Comparison of ENCODE assay signal across 13 cellular contexts in the genomic region with DNA sequence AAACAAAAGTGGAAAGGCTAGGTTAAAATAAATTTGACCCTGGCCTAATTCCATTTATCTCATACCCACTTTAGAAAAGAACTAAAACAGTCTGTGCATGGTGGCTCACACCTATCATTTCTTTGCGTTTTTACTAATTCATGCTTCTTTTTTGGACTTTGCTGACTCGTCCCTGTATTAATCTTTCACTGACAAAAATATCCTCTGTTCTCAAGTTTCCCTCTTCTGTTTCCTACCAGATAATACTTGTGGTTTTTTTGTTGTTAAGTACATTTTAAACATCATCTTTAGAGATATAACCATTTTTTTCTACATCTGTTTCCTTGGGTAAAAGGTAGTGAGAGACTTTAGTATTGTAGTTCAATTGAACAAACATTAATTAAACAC. TPM values are rescaled to one million over a fixed set of nuclear protein-coding genes. Genes with fewer than 3 reads are reported as not detected.
DNase-seq lines count a peak whose midpoint lies in the region; ATAC-seq and TF ChIP-seq lines count a peak whose summit lies in the region.
"Had no signal": no experiment of that assay in that cellular context is flagged by ENCODE, and none has a peak within 500 bp of the region (broad histone marks: within the 10 kb centered on the region; RNA-seq: fewer than 3 reads in every experiment).

No MANE protein-coding gene starts in this region.

- no peaks in the 10 kb centered on the region for H3K27me3 ChIP-seq in BLaER1 treated with 17β-estradiol and CSF1 and Interleukin-3, amounts not matched to agents 10 nM and 100 nM
- H3K27me3 ChIP-seq in GM23338 (ENCODE audit: insufficient read depth), result no peaks in the 10 kb centered on the region
- no peaks in the 10 kb centered on the region for H3K27me3 ChIP-seq in muscle layer of duodenum (ENCODE audit: low read depth, low read length)
- no peaks in the 10 kb centered on the region for H3K27me3 ChIP-seq in stomach

- peak overlapping the region in 7 of 11 experiments; percentile 8 to 43 (median 26); a peak in 12 of 22 replicates for H3K9ac ChIP-seq in BLaER1 treated with 17β-estradiol and CSF1 and Interleukin-3, amounts not matched to agents 10 nM and 100 nM

- H2AFZ ChIP-seq in GM23338, result no peak overlapping the region

- H3K27ac ChIP-seq in BLaER1 treated with 17β-estradiol and CSF1 and Interleukin-3, amounts not matched to agents 10 nM and 100 nM, result peak overlapping the region in 10 of 11 experiments; percentile 3 to 41 (median 17); a peak in 10 of 22 replicates
- H3K27ac ChIP-seq in GM23338 (ENCODE audit: low read depth) (no peak overlapping the region), muscle layer of duodenum (ENCODE audit: low read length) (peak overlapping the region; percentile 30), stomach (peak overlapping the region in 2 of 5 donors; percentile 30 to 44)

- no peak for TF ChIP-seq POLR2A in stomach (IDR thresholded peaks at IDR 0.05)

- H4K20me1 ChIP-seq in BLaER1 treated with 17β-estradiol and CSF1 and Interleukin-3, amounts not matched to agents 10 nM and 100 nM, result peaks cover 0 to 13% (median 0%) of the 10 kb centered on the region in 11 experiments; a peak in 5 of 22 replicates
- peaks cover 14% of the 10 kb centered on the region for H4K20me1 ChIP-seq in GM23338 (replicated peaks; ENCODE audit: insufficient read depth)

- H3K36me3 ChIP-seq in BLaER1 treated with 17β-estradiol and CSF1 and Interleukin-3, amounts not matched to agents 10 nM and 100 nM, result peaks cover 7 to 47% (median 24%) of the 10 kb centered on the region in 11 experiments; a peak in 21 of 22 replicates
- H3K36me3 ChIP-seq in GM23338 (ENCODE audit: insufficient read depth) (no peaks in the 10 kb centered on the region), muscle layer of duodenum (ENCODE audit: control insufficient read depth in 1 of 2, insufficient read depth in 2 of 2, low read length in 2 of 2) (no peaks in the 10 kb centered on the region), stomach (no peaks in the 10 kb centered on the region)

- H3K4me1 Mint-ChIP-seq in GM23338, result no peaks in the 10 kb centered on the region
- H3K4me1 Mint-ChIP-seq in activated CD8-positive, alpha-beta T cell treated with anti-CD3 and anti-CD28 coated beads, Interleukin-2, amount 10 ng/mL, durations not matched to agents 7 days and 5 days (ENCODE audit: low read depth), result peaks cover 33% of the 10 kb centered on the region

- DNase-seq in GM23338 (ENCODE audit: low spot score) (no peak), stomach (no peak)
- DNase-seq in activated CD8-positive, alpha-beta T cell treated with anti-CD3 and anti-CD28 coated beads, Interleukin-2, amount 10 ng/mL, durations not matched to agents 7 days and 5 days, result no peak
- DNase-seq: activated CD8-positive, alpha-beta memory T cell treated with anti-CD3 and anti-CD28 coated beads, Interleukin-2, amount 50 U/mL, for 4 hours; islet precursor cell had no signal

- H3K27ac Mint-ChIP-seq in GM23338, result peak overlapping the region; percentile 51; the same call in 1 of the 2 replicates
- peak overlapping the region; percentile 6 for H3K27ac Mint-ChIP-seq in activated CD8-positive, alpha-beta T cell treated with anti-CD3 and anti-CD28 coated beads, Interleukin-2, amount 10 ng/mL, durations not matched to agents 7 days and 5 days
- H3K27ac Mint-ChIP-seq: T-helper 1 cell treated with Interleukin-12 subunit alpha and Interleukin-12 subunit beta and Interleukin-4 antibody, amounts not matched to agents 30 μg/mL and 1 μg/mL, for 36 hours had no signal

- no peaks in the 10 kb centered on the region for H3F3A ChIP-seq in GM23338 (replicated peaks; ENCODE audit: low read depth)

- H3K79me2 ChIP-seq in GM23338 (replicated peaks; ENCODE audit: insufficient read depth), result peaks cover 84% of the 10 kb centered on the region

- peaks cover 54 to 71% (median 65%) of the 10 kb centered on the region in 10 experiments for H3K4me1 ChIP-seq in BLaER1 treated with 17β-estradiol and CSF1 and Interleukin-3, amounts not matched to agents 10 nM and 100 nM
- H3K4me1 ChIP-seq in GM23338 (ENCODE audit: insufficient read depth), result no peaks in the 10 kb centered on the region
- H3K4me1 ChIP-seq in muscle layer of duodenum (ENCODE audit: control insufficient read depth in 1 of 2, insufficient read depth in 2 of 2, low read length in 2 of 2), result peaks cover 15 to 52% of the 10 kb centered on the region in 2 donors
- H3K4me1 ChIP-seq in stomach, result peaks cover 7 to 66% (median 35%) of the 10 kb centered on the region in 4 donors

- TF ChIP-seq EP300 in stomach (IDR thresholded peaks at IDR 0.05), result no peak

- 42 to 70% (median 64%) methylated on average over 2 of the region's 2 CpGs for WGBS in stomach, 5 donors

- CTCF ChIA-PET in activated CD8-positive, alpha-beta T cell treated with anti-CD3 and anti-CD28 coated beads, Interleukin-2, amount 10 ng/mL, durations not matched to agents 7 days and 5 days (lab: Charles Lee), result interaction anchor here (0.7 kb wide), 1 partner anchor 9 kb away, joined by 3 read pairs; no protein-coding TSS in a partner anchor

- no peak for TF ChIP-seq CTCF in GM23338 (conservative IDR thresholded peaks at IDR 0.05; ENCODE audit: low read depth in 2 of 2)
- no peak for TF ChIP-seq CTCF in stomach (IDR thresholded peaks at IDR 0.05)

- H3K4me3 Mint-ChIP-seq in GM23338, result no peak overlapping the region
- H3K4me3 Mint-ChIP-seq in activated CD8-positive, alpha-beta T cell treated with anti-CD3 and anti-CD28 coated beads, Interleukin-2, amount 10 ng/mL, durations not matched to agents 7 days and 5 days, result no peak overlapping the region

- no peak overlapping the region for H3K4me3 ChIP-seq in BLaER1 treated with 17β-estradiol and CSF1 and Interleukin-3, amounts not matched to agents 10 nM and 100 nM
- H3K4me3 ChIP-seq in GM23338 (no peak overlapping the region), muscle layer of duodenum (ENCODE audit: low read depth in 1 of 2, low read length in 2 of 2) (no peak overlapping the region), stomach (no peak overlapping the region)

- H3K36me3 Mint-ChIP-seq in GM23338 (ENCODE audit: low read depth), result no peaks in the 10 kb centered on the region
- peaks cover 22% of the 10 kb centered on the region for H3K36me3 Mint-ChIP-seq in activated CD8-positive, alpha-beta T cell treated with anti-CD3 and anti-CD28 coated beads, Interleukin-2, amount 10 ng/mL, durations not matched to agents 7 days and 5 days (ENCODE audit: low read depth)

- intact Hi-C loops in stomach (cut with DNase I; ENCODE audit: low total_unique reads), result no loop called here

- peaks cover 2% of the 10 kb centered on the region for H3K27me3 Mint-ChIP-seq in GM23338 (ENCODE audit: insufficient read depth, low read depth, poor library complexity)
- H3K27me3 Mint-ChIP-seq in activated CD8-positive, alpha-beta T cell treated with anti-CD3 and anti-CD28 coated beads, Interleukin-2, amount 10 ng/mL, durations not matched to agents 7 days and 5 days (ENCODE audit: low read depth), result no peaks in the 10 kb centered on the region

- no peaks in the 10 kb centered on the region for H3K9me2 ChIP-seq in GM23338 (ENCODE audit: insufficient read depth)

- POLR2A ChIA-PET in activated CD8-positive, alpha-beta T cell treated with anti-CD3 and anti-CD28 coated beads, Interleukin-2, amount 10 ng/mL, durations not matched to agents 7 days and 5 days (lab: Charles Lee), result no interaction called here

- H3K9me3 Mint-ChIP-seq in GM23338, result no peaks in the 10 kb centered on the region
- H3K9me3 Mint-ChIP-seq in activated CD8-positive, alpha-beta T cell treated with anti-CD3 and anti-CD28 coated beads, Interleukin-2, amount 10 ng/mL, durations not matched to agents 7 days and 5 days (ENCODE audit: insufficient read depth), result no peaks in the 10 kb centered on the region
- H3K9me3 Mint-ChIP-seq: T-helper 1 cell treated with Interleukin-12 subunit alpha and Interleukin-12 subunit beta and Interleukin-4 antibody, amounts not matched to agents 30 μg/mL and 1 μg/mL, for 36 hours had no signal

- peak overlapping the region; percentile 37 to 69 (median 60); a peak in 21 of 22 replicates for H3K4me2 ChIP-seq in BLaER1 treated with 17β-estradiol and CSF1 and Interleukin-3, amounts not matched to agents 10 nM and 100 nM
- no peak overlapping the region for H3K4me2 ChIP-seq in GM23338

- peaks cover 0 to 33% (median 22%) of the 10 kb centered on the region in 11 experiments; a peak in 13 of 22 replicates for H3K9me3 ChIP-seq in BLaER1 treated with 17β-estradiol and CSF1 and Interleukin-3, amounts not matched to agents 10 nM and 100 nM (replicated peaks in 1 of 11)
- H3K9me3 ChIP-seq in muscle layer of duodenum (ENCODE audit: control insufficient read depth in 1 of 2, low read length in 2 of 2), result no peaks in the 10 kb centered on the region
- no peaks in the 10 kb centered on the region for H3K9me3 ChIP-seq in stomach

- ATAC-seq in GM23338 (no peak), GM21528 (IDR thresholded peaks at IDR 0.05; ENCODE audit: low FRiP score, unreplicated experiment) (no peak), HG02642 (IDR thresholded peaks at IDR 0.05; ENCODE audit: poor library complexity, unreplicated experiment) (no peak), HG03045 (IDR thresholded peaks at IDR 0.05; ENCODE audit: unreplicated experiment) (no peak)
- no peak for ATAC-seq in activated CD8-positive, alpha-beta T cell treated with anti-CD3 and anti-CD28 coated beads, Interleukin-2, amount 10 ng/mL, durations not matched to agents 7 days and 5 days
- ATAC-seq: esophagus mucosa, HCT116 had no signal

TF ChIP-seq in GM23338, 12 proteins besides CTCF, POLR2A, EP300 and RAD21 (continues in another document):
- TF ChIP-seq EZH2 (IDR thresholded peaks at IDR 0.05; ENCODE audit: low read depth, unreplicated experiment) (no peak), ZNF114 (CRISPR knock-in tag; IDR thresholded peaks at IDR 0.05) (no peak), STAT1 (IDR thresholded peaks at IDR 0.05; ENCODE audit: unreplicated experiment) (no peak), NANOG (IDR thresholded peaks at IDR 0.05; ENCODE audit: borderline replicate concordance) (no peak), ZNF331 (CRISPR knock-in tag; IDR thresholded peaks at IDR 0.05; ENCODE audit: low read depth) (no peak)

RNA-seq across cellular contexts. Expression of a gene that starts 11.5 kb away (rescaled TPM):
- total RNA-seq in GM23338 (2014; rRNA removed; shearing (Covaris generic)), result 17.2 and 17.6 TPM in 2 replicates
- polyA plus RNA-seq in GM23338 (2016; fragmentation: Nextera tagmentation; extraction: Ambion mirVana), result 8.1 and 8.9 TPM in 2 replicates
- 10 to 100 TPM; 26.9 to 30.4 TPM for total RNA-seq in activated CD8-positive, alpha-beta T cell treated with anti-CD3 and anti-CD28 coated beads, Interleukin-2, amount 10 ng/mL, durations not matched to agents 7 days and 5 days
- 10 to 100 TPM; 15.9 to 42.8 (median 38.7) TPM for total RNA-seq in stomach
- 1 to 10 TPM; 4.5 to 6.7 (median 6.1) TPM for polyA plus RNA-seq in stomach

RNA-seq across cellular contexts. Expression of a gene that starts 11.7 kb away (rescaled TPM):
- 24.9 and 25.2 TPM in 2 replicates for total RNA-seq in GM23338 (2014; rRNA removed; shearing (Covaris generic))
- polyA plus RNA-seq in GM23338 (2016; fragmentation: Nextera tagmentation; extraction: Ambion mirVana) (11.2 and 18.7 TPM in 2 replicates), stomach (10 to 100 TPM in 1 of 3 donors, 1 to 10 TPM in 2; 5.8 to 12.1 (median 9.7) TPM)
- 10 to 100 TPM; 10.4 to 12.3 TPM for total RNA-seq in activated CD8-positive, alpha-beta T cell treated with anti-CD3 and anti-CD28 coated beads, Interleukin-2, amount 10 ng/mL, durations not matched to agents 7 days and 5 days
- total RNA-seq in stomach, result 10 to 100 TPM in 3 of 5 donors, 1 to 10 TPM in 2; 4.7 to 34.8 (median 13.3) TPM
